In the genomic region with DNA sequence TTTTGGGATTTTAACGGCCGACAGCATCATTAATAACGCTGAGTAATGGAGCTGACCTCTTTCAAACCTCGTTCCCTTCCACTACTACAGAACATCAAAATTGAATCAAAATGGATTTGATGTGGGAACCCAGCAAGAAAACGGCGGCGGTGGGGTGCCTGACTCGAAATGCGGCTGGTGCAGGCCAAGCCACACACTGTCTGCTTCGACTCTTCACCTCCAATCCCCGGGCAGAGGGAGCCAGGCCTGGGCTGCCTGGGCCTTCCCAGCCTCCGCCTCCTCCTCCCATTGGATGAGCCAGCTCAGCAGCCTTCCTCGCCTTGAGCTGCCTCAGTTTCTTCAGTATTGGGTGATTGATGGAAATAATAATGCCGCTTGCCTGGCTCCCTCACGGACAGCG, we compare ENCODE assay signal across 36 cellular contexts. TPM values are rescaled to one million over a fixed set of nuclear protein-coding genes. Genes with fewer than 3 reads are reported as not detected.
"Had no signal": no experiment of that assay in that cellular context is flagged by ENCODE, and none has a peak within 500 bp of the region (broad histone marks: within the 10 kb centered on the region; RNA-seq: fewer than 3 reads in every experiment).

No MANE protein-coding gene starts in this region.

- H3K27me3 ChIP-seq: MG63 had no signal

- DNase-seq: Karpas-422, Kasumi-1, KG1, MG63, MM.1S, MV-4-11, NCI-H1048, NCI-H1092, NCI-H1092 treated with DMSO at 0.1 percent for 48 hours, NCI-H1105 treated with DMSO at 0.1 percent for 48 hours, NCI-H1417, NCI-H1417 treated with DMSO at 0.1 percent for 48 hours, NCI-H1436, NCI-H1436 treated with DMSO at 0.1 percent for 48 hours, NCI-H146, NCI-H1694, NCI-H1694 treated with DMSO at 0.1 percent for 48 hours, NCI-H187, NCI-H187 treated with DMSO at 0.1 percent for 48 hours, NCI-H1930, NCI-H2029, NCI-H2029 treated with DMSO at 0.1 percent for 48 hours, NCI-H2081, NCI-H2081 treated with DMSO at 0.1 percent for 48 hours, NCI-H2107, NCI-H2171, NCI-H2171 treated with DMSO at 0.1 percent for 48 hours, NCI-H2227 treated with DMSO at 0.1 percent for 48 hours, NCI-H226, NCI-H345, NCI-H446, NCI-H446 treated with DMSO at 0.1 percent for 48 hours, NCI-H510A, NCI-H510A treated with DMSO at 0.1 percent for 48 hours had no signal

- H3K4me2 ChIP-seq: KMS-11 had no signal

- H3K27ac ChIP-seq: KMS-11 had no signal

- H3K4me3 ChIP-seq: MG63 had no signal

- H3K36me3 ChIP-seq: MG63 had no signal

RNA-seq across cellular contexts. Expression of a gene that starts 11.3 kb away (rescaled TPM):
- total RNA-seq: LHCN-M2 had no signal
